ENCODE assay signal across 6 cellular contexts in the genomic region with DNA sequence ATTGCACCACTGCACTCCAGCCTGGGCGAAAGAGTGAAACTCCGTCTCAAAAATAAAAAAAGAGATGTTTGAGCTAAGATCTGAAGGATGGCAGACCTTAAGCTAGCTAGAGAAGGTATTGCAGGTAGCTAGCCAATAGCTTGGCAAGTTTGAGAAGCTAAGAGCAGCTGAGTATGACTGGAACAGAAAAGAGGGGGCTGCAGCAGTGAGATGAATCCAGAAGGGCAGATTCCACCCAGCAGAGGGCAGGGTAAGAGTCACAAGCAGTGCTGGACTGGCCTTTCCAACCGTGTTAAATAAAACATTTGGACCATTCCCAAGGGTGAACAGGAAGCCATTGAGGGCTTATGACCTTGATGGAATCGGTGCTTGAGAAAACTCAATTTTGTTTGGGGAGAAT.
DNase-seq lines count a peak whose midpoint lies in the region; ATAC-seq lines count a peak whose summit lies in the region.

No MANE protein-coding gene starts in this region.

- no peaks in the 10 kb centered on the region for H3K9me3 Mint-ChIP-seq in dendritic cell treated with granulocyte-macrophage colony-stimulating factor and Interleukin-4, amounts not matched to agents 40 ng/mL and 50 ng/mL, for 4 days

- H3K27ac Mint-ChIP-seq in dendritic cell treated with granulocyte-macrophage colony-stimulating factor and Interleukin-4, amounts not matched to agents 40 ng/mL and 50 ng/mL, for 4 days, result peak overlapping the region; percentile 60

- no peaks in the 10 kb centered on the region for H3K27me3 Mint-ChIP-seq in dendritic cell treated with granulocyte-macrophage colony-stimulating factor and Interleukin-4, amounts not matched to agents 40 ng/mL and 50 ng/mL, for 4 days

- DNase-seq in NCI-H748 (lab: John Stamatoyannopoulos, UW; ENCODE audit: unreplicated experiment), result peak; percentile 9
- no peak for DNase-seq in NCI-H748 treated with DMSO at 0.1 percent for 48 hours (lab: John Stamatoyannopoulos, UW)
- DNase-seq in stimulated activated naive CD8-positive, alpha-beta T cell treated with anti-CD3 and anti-CD28 coated beads, Interleukin-15, Interleukin-2, amounts not matched to agents 100 U/mL and 50 U/mL, for 24 hours, result no peak

- H3K4me3 Mint-ChIP-seq in dendritic cell treated with granulocyte-macrophage colony-stimulating factor and Interleukin-4, amounts not matched to agents 40 ng/mL and 50 ng/mL, for 4 days, result no peak overlapping the region

- ATAC-seq in stimulated activated naive CD8-positive, alpha-beta T cell treated with anti-CD3 and anti-CD28 coated beads, Interleukin-15, Interleukin-2, amounts not matched to agents 100 U/mL and 50 U/mL, for 24 hours, result peak; percentile 56
- ATAC-seq in HG03095 (IDR thresholded peaks at IDR 0.05; ENCODE audit: unreplicated experiment) (no peak), GM21526 (IDR thresholded peaks at IDR 0.05; ENCODE audit: low FRiP score, unreplicated experiment) (no peak)

- peaks cover 18% of the 10 kb centered on the region for H3K36me3 Mint-ChIP-seq in dendritic cell treated with granulocyte-macrophage colony-stimulating factor and Interleukin-4, amounts not matched to agents 40 ng/mL and 50 ng/mL, for 4 days (ENCODE audit: low read depth)

- intact Hi-C loops in dendritic cell treated with granulocyte-macrophage colony-stimulating factor and Interleukin-4, amounts not matched to agents 40 ng/mL and 50 ng/mL, for 4 days (cut with micrococcal nuclease), result loop anchor here (10.0 kb wide), 1 partner anchor 51 kb away; a partner anchor contains a TSS

- peaks cover 31% of the 10 kb centered on the region for H3K4me1 Mint-ChIP-seq in dendritic cell treated with granulocyte-macrophage colony-stimulating factor and Interleukin-4, amounts not matched to agents 40 ng/mL and 50 ng/mL, for 4 days (ENCODE audit: low read depth)
